ENCODE assay signal across 14 cellular contexts in the genomic region with DNA sequence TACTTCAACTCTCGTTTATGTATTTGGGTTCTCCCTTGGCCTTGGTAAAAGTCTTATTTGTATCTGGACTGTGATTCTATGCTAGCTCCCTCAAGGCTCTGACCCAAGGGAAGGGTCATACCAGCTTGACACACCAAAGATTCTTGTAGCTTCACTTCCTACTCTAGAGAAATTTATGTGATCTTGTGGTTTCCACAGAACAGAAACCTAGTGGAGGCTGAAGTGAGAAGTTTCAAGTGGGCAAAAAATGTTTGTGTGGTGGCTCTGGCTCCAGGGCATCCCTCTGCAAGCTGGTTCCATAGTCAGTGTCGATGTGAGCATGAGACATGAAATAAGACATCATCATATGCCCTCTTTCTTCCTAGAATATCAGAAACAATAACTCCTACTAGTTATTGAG. TPM values are rescaled to one million over a fixed set of nuclear protein-coding genes. Genes with fewer than 3 reads are reported as not detected.
DNase-seq lines count a peak whose midpoint lies in the region; ATAC-seq and TF ChIP-seq lines count a peak whose summit lies in the region.
"Had no signal": no experiment of that assay in that cellular context is flagged by ENCODE, and none has a peak within 500 bp of the region (broad histone marks: within the 10 kb centered on the region; RNA-seq: fewer than 3 reads in every experiment).

No MANE protein-coding gene starts in this region.

- DNase-seq in OCI-M1 (lab: John Stamatoyannopoulos, UW) (peak; percentile 24), heart right ventricle (no peak)
- no peak for DNase-seq in effector CD4-positive, alpha-beta T cell
- DNase-seq: activated T-cell treated with anti-CD3 and anti-CD28 coated beads, Interleukin-2, amount 50 U/mL, for 72 hours; islet precursor cell; Right ventricle myocardium superior; stimulated activated CD8-positive, alpha-beta memory T cell treated with anti-CD3 and anti-CD28 coated beads, Interleukin-4, amount 100 ng/mL, for 48 hours; WERI-Rb-1 had no signal

- peaks cover 0 to 10% (median 0%) of the 10 kb centered on the region in 7 donors for H3K27me3 ChIP-seq in heart right ventricle

- ATAC-seq in GM18873 (IDR thresholded peaks at IDR 0.05; ENCODE audit: low FRiP score, unreplicated experiment) (peak; percentile 47), GM21619 (IDR thresholded peaks at IDR 0.05; ENCODE audit: unreplicated experiment) (peak; percentile 71), HG03103 (IDR thresholded peaks at IDR 0.05; ENCODE audit: low read depth, unreplicated experiment) (peak; percentile 59), heart right ventricle (no peak), GM19035 (IDR thresholded peaks at IDR 0.05; ENCODE audit: unreplicated experiment) (no peak)
- ATAC-seq in activated CD4-positive, CD25-positive, alpha-beta regulatory T cell treated with anti-CD3 and anti-CD28 coated beads, Interleukin-2, amount 50 U/mL, for 24 hours, result no peak
- ATAC-seq: activated T-cell treated with anti-CD3 and anti-CD28 coated beads, Interleukin-2, amount 50 U/mL, for 72 hours had no signal

- no peaks in the 10 kb centered on the region for H3K36me3 ChIP-seq in heart right ventricle
- H3K36me3 ChIP-seq: WERI-Rb-1 had no signal

- H3K9me3 ChIP-seq in heart right ventricle, result no peaks in the 10 kb centered on the region

- H3K27ac ChIP-seq in heart right ventricle, result no peak overlapping the region
- H3K27ac ChIP-seq: skin epidermis, WERI-Rb-1 had no signal

- WGBS in heart right ventricle, 2 donors, result 76 to 79% methylated on average over 2 of the region's 2 CpGs

- H3K4me3 ChIP-seq in heart right ventricle, result no peak overlapping the region
- H3K4me3 ChIP-seq: skin epidermis had no signal

- intact Hi-C loops in heart right ventricle (cut with DNase I), result no loop called here

- H3K4me1 ChIP-seq in heart right ventricle, result peaks cover 0 to 16% (median 0%) of the 10 kb centered on the region in 9 donors

- no peak for TF ChIP-seq CTCF in heart right ventricle (IDR thresholded peaks at IDR 0.05)

RNA-seq across cellular contexts. Expression of a gene that starts 48.1 kb away (rescaled TPM):
- 10 to 100 TPM in 1 of 10 donors, 1 to 10 TPM in 9; 3.8 to 12.8 (median 6.0) TPM for total RNA-seq in heart right ventricle
- polyA plus RNA-seq in heart right ventricle, result 1 to 10 TPM; 5.3 to 6.4 TPM

Comparison
In these comparisons a context has a peak if more than half of its experiments do, and no peak if none do; other contexts are left out.
1. ATAC-seq: peak in GM18873 (single experiment), GM21619 (single experiment) and HG03103 (single experiment); none in heart right ventricle (0 of 8), GM19035 (single experiment) and activated CD4-positive, CD25-positive, alpha-beta regulatory T cell treated with anti-CD3 and anti-CD28 coated beads, Interleukin-2, amount 50 U/mL, for 24 hours (0 of 2).